1 cellular context compared by ENCODE assay signal in the genomic region with DNA sequence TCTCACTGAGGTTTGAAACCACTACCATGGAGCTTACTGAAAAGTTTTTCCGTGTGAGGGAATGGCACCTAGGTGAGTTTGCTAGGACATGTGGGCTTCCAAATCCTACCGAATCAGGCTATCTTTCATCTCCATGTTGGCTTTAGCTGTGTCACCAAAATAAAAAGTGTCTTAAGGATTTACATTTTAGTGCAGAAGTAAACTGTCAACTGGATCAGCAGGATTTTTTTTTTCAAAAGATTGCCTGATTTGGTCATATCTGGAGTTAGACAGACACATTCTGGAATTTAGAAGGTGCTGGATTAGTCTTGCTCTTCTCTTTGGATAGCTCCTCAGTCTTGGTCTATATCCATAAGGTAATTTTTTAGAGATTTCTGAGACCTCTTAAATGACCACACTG.
TF ChIP-seq lines count a peak whose summit lies in the region.

No MANE protein-coding gene starts in this region.

TF ChIP-seq in IMR-90, 13 proteins besides CTCF, POLR2A, EP300 and RAD21:
- no peak for TF ChIP-seq RFX5 (IDR thresholded peaks at IDR 0.05; ENCODE audit: low read depth, low read length)
- TF ChIP-seq FOS (IDR thresholded peaks at IDR 0.05; ENCODE audit: low read depth, low read length), result no peak
- TF ChIP-seq MAZ (IDR thresholded peaks at IDR 0.05; ENCODE audit: borderline replicate concordance, low read depth, low read length), result no peak
- TF ChIP-seq MXI1 (IDR thresholded peaks at IDR 0.05; ENCODE audit: borderline replicate concordance, low read depth, low read length), result no peak
- no peak for TF ChIP-seq NFE2L2 (IDR thresholded peaks at IDR 0.05; ENCODE audit: low read depth, low read length)
- TF ChIP-seq SMC3 (IDR thresholded peaks at IDR 0.05; ENCODE audit: low read depth, low read length), result no peak
- TF ChIP-seq, protein P1, sequence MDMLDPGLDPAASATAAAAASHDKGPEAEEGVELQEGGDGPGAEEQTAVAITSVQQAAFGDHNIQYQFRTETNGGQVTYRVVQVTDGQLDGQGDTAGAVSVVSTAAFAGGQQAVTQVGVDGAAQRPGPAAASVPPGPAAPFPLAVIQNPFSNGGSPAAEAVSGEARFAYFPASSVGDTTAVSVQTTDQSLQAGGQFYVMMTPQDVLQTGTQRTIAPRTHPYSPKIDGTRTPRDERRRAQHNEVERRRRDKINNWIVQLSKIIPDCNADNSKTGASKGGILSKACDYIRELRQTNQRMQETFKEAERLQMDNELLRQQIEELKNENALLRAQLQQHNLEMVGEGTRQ (IDR thresholded peaks at IDR 0.05; ENCODE audit: low read depth, low read length), result no peak
- no peak for TF ChIP-seq CEBPB (IDR thresholded peaks at IDR 0.05; ENCODE audit: low read depth, low read length)
- TF ChIP-seq CHD1 (IDR thresholded peaks at IDR 0.05; ENCODE audit: low read depth, low read length), result no peak
- TF ChIP-seq RCOR1 (IDR thresholded peaks at IDR 0.05; ENCODE audit: insufficient replicate concordance, low read length), result no peak
- no peak for TF ChIP-seq BHLHE40 (IDR thresholded peaks at IDR 0.05; ENCODE audit: low read depth, low read length)
- TF ChIP-seq MAFK (IDR thresholded peaks at IDR 0.05; ENCODE audit: low read depth, low read length), result no peak
- TF ChIP-seq, protein P2, sequence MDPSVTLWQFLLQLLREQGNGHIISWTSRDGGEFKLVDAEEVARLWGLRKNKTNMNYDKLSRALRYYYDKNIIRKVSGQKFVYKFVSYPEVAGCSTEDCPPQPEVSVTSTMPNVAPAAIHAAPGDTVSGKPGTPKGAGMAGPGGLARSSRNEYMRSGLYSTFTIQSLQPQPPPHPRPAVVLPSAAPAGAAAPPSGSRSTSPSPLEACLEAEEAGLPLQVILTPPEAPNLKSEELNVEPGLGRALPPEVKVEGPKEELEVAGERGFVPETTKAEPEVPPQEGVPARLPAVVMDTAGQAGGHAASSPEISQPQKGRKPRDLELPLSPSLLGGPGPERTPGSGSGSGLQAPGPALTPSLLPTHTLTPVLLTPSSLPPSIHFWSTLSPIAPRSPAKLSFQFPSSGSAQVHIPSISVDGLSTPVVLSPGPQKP (IDR thresholded peaks at IDR 0.05; ENCODE audit: borderline replicate concordance, low read depth, low read length), result no peak
